8 cellular contexts compared by ENCODE assay signal in genomic region chr1:169484683-169485426, GRCh38.
DNase-seq lines count a peak whose midpoint lies in the region; ATAC-seq lines count a peak whose summit lies in the region.

No MANE protein-coding gene starts in this region.

- peak overlapping the region; percentile 95 for H3K27ac ChIP-seq in epithelial cell of prostate

- peak; percentile 29 to 93 for DNase-seq in NCI-H187 (lab: John Stamatoyannopoulos, UW)
- no peak for DNase-seq in NCI-H187 treated with DMSO at 0.1 percent for 48 hours (lab: John Stamatoyannopoulos, UW)
- peak; percentile 84 for DNase-seq in NCI-H146 treated with DMSO at 0.1 percent for 48 hours (lab: John Stamatoyannopoulos, UW; ENCODE audit: unreplicated experiment)
- DNase-seq in activated CD4-positive, alpha-beta T cell treated with anti-CD3 and anti-CD28 coated beads, Interleukin-2, amount 50 U/mL, for 48 hours = peak; percentile 37 to 47
- no peak for DNase-seq in epithelial cell of prostate (ENCODE audit: low read depth, low spot score)
- peak; percentile 42 for DNase-seq in midbrain (lab: John Stamatoyannopoulos, UW)
- peak; percentile 54 for DNase-seq in superior temporal gyrus (ENCODE audit: extremely low spot score)

- ATAC-seq in HG02678 (IDR thresholded peaks at IDR 0.05; ENCODE audit: unreplicated experiment) = peak; percentile 18

Comparison
In these comparisons a context has a peak if more than half of its experiments do, and no peak if none do; other contexts are left out.
1. DNase-seq: peak in NCI-H187 (2 of 2), NCI-H146 treated with DMSO at 0.1 percent for 48 hours (single experiment), activated CD4-positive, alpha-beta T cell treated with anti-CD3 and anti-CD28 coated beads, Interleukin-2, amount 50 U/mL, for 48 hours (2 of 2), midbrain (single experiment) and superior temporal gyrus (single experiment); none in NCI-H187 treated with DMSO at 0.1 percent for 48 hours (single experiment) and epithelial cell of prostate (single experiment).